In the genomic region with DNA sequence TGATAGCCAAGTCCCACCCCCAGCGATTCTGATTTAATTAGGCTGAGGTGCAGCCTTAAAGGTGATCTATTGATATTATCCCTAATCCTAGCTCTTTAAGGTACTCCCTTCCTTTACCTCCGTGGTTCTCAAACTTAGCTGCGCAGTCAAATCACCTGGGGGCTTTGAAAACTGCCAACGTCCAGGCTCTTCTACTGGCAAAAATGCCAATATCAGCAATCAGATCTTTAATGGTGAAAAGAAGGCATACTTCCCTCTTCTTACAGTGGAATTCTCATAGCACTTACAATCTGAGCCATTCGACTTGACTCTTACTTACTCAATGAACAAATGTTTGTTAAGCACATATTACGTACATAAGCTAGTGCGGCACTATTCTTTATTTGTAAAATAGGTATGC, we compare ENCODE assay signal across 8 cellular contexts. TPM values are rescaled to one million over a fixed set of nuclear protein-coding genes. Genes with fewer than 3 reads are reported as not detected.
A peak's percentile ranks its signal among the peaks of the same experiment; 100 is the strongest.
DNase-seq lines count a peak whose midpoint lies in the region; ATAC-seq and TF ChIP-seq lines count a peak whose summit lies in the region.

No MANE protein-coding gene starts in this region.

- H3K27ac Mint-ChIP-seq in activated naive CD8-positive, alpha-beta T cell treated with anti-CD3 and anti-CD28 coated beads, Interleukin-2, amount 10 ng/mL, durations not matched to agents 7 days and 5 days: no peak overlapping the region

- no peak for DNase-seq in activated T-cell treated with anti-CD3 and anti-CD28 coated beads, Interleukin-2, amount 50 U/mL, for 4 hours
- DNase-seq in activated T-cell treated with anti-CD3 and anti-CD28 coated beads, Interleukin-2, amount 50 U/mL, for 1 hour: no peak
- no peak for DNase-seq in activated naive CD8-positive, alpha-beta T cell treated with anti-CD3 and anti-CD28 coated beads, Interleukin-2, amount 10 ng/mL, durations not matched to agents 7 days and 5 days
- DNase-seq in right lobe of liver (no peak), tibial artery (no peak), GOT3 (lab: John Stamatoyannopoulos, UW) (no peak), DMS53 (lab: John Stamatoyannopoulos, UW) (no peak)

- H3K9me3 Mint-ChIP-seq in activated T-cell treated with anti-CD3 and anti-CD28 coated beads, Interleukin-2, amount 50 U/mL, for 4 hours: no peaks in the 10 kb centered on the region
- no peaks in the 10 kb centered on the region for H3K9me3 Mint-ChIP-seq in activated naive CD8-positive, alpha-beta T cell treated with anti-CD3 and anti-CD28 coated beads, Interleukin-2, amount 10 ng/mL, durations not matched to agents 7 days and 5 days

- H3K27me3 ChIP-seq in right lobe of liver (no peaks in the 10 kb centered on the region), tibial artery (no peaks in the 10 kb centered on the region)

- H3K4me1 Mint-ChIP-seq in activated T-cell treated with anti-CD3 and anti-CD28 coated beads, Interleukin-2, amount 50 U/mL, for 4 hours (ENCODE audit: low read depth): peaks cover 14% of the 10 kb centered on the region
- peaks cover 11% of the 10 kb centered on the region for H3K4me1 Mint-ChIP-seq in activated naive CD8-positive, alpha-beta T cell treated with anti-CD3 and anti-CD28 coated beads, Interleukin-2, amount 10 ng/mL, durations not matched to agents 7 days and 5 days

- H3K4me1 ChIP-seq in right lobe of liver (peaks cover 0 to 12% (median 0%) of the 10 kb centered on the region in 4 donors), tibial artery (peaks cover 0 to 9% (median 7%) of the 10 kb centered on the region in 4 donors)

- H3K9me3 ChIP-seq in right lobe of liver: no peaks in the 10 kb centered on the region
- H3K9me3 ChIP-seq in tibial artery: no peaks in the 10 kb centered on the region

- H3K4me3 ChIP-seq in right lobe of liver (peak overlapping the region; percentile 75 to 100 (median 83)), tibial artery (peak overlapping the region; percentile 78 to 97)

- intact Hi-C loops in right lobe of liver (cut with DNase I) (no loop called here), tibial artery (cut with DNase I; ENCODE audit: low total_unique reads) (no loop called here)

- H3K27ac ChIP-seq in right lobe of liver (peak overlapping the region in 2 of 3 donors; percentile 28 to 91), tibial artery (peak overlapping the region; percentile 69 to 72)

- no peak for ATAC-seq in activated T-cell treated with anti-CD3 and anti-CD28 coated beads, Interleukin-2, amount 50 U/mL, for 4 hours
- ATAC-seq in activated naive CD8-positive, alpha-beta T cell treated with anti-CD3 and anti-CD28 coated beads, Interleukin-2, amount 10 ng/mL, durations not matched to agents 7 days and 5 days (ENCODE audit: low read depth): no peak
- no peak for ATAC-seq in right lobe of liver
- no peak for ATAC-seq in GM18873 (IDR thresholded peaks at IDR 0.05; ENCODE audit: low FRiP score, unreplicated experiment)

- no peak for TF ChIP-seq POLR2A in right lobe of liver (IDR thresholded peaks at IDR 0.05)

- POLR2A ChIA-PET in activated naive CD8-positive, alpha-beta T cell treated with anti-CD3 and anti-CD28 coated beads, Interleukin-2, amount 10 ng/mL, durations not matched to agents 7 days and 5 days (lab: Charles Lee): interaction anchor here (1.3 to 1.8 kb wide), 2 partner anchors 190 to 1235 kb away, joined by 3 to 8 read pairs; a partner anchor contains a TSS

- WGBS in right lobe of liver (ENCODE audit: insufficient coverage, low coverage, low lambda C conversion rate, missing lambda C conversion rate): 40% methylated on average over 7 of the region's 7 CpGs

- peak overlapping the region; percentile 95 for H3K4me3 Mint-ChIP-seq in activated T-cell treated with anti-CD3 and anti-CD28 coated beads, Interleukin-2, amount 50 U/mL, for 4 hours
- H3K4me3 Mint-ChIP-seq in activated naive CD8-positive, alpha-beta T cell treated with anti-CD3 and anti-CD28 coated beads, Interleukin-2, amount 10 ng/mL, durations not matched to agents 7 days and 5 days: peak overlapping the region; percentile 91

- no peaks in the 10 kb centered on the region for H3K36me3 ChIP-seq in right lobe of liver
- H3K36me3 ChIP-seq in tibial artery: no peaks in the 10 kb centered on the region

- H3K27me3 Mint-ChIP-seq in activated T-cell treated with anti-CD3 and anti-CD28 coated beads, Interleukin-2, amount 50 U/mL, for 4 hours (ENCODE audit: low read depth): peaks cover 7% of the 10 kb centered on the region
- peaks cover 4% of the 10 kb centered on the region for H3K27me3 Mint-ChIP-seq in activated naive CD8-positive, alpha-beta T cell treated with anti-CD3 and anti-CD28 coated beads, Interleukin-2, amount 10 ng/mL, durations not matched to agents 7 days and 5 days

- H3K36me3 Mint-ChIP-seq in activated T-cell treated with anti-CD3 and anti-CD28 coated beads, Interleukin-2, amount 50 U/mL, for 4 hours (ENCODE audit: insufficient read depth): no peaks in the 10 kb centered on the region
- H3K36me3 Mint-ChIP-seq in activated naive CD8-positive, alpha-beta T cell treated with anti-CD3 and anti-CD28 coated beads, Interleukin-2, amount 10 ng/mL, durations not matched to agents 7 days and 5 days: no peaks in the 10 kb centered on the region

- TF ChIP-seq CTCF in right lobe of liver (IDR thresholded peaks at IDR 0.05) (no peak), tibial artery (IDR thresholded peaks at IDR 0.05) (no peak)

RNA-seq across cellular contexts. Expression of a gene that starts 0.7 kb away (rescaled TPM):
- 10 to 100 TPM; 21.7 to 24.9 (median 22.7) TPM for total RNA-seq in activated T-cell treated with anti-CD3 and anti-CD28 coated beads, Interleukin-2, amount 50 U/mL, for 4 hours
- 10 to 100 TPM; 13.3 to 13.8 TPM for total RNA-seq in activated naive CD8-positive, alpha-beta T cell treated with anti-CD3 and anti-CD28 coated beads, Interleukin-2, amount 10 ng/mL, durations not matched to agents 7 days and 5 days
- total RNA-seq in right lobe of liver: 10 to 100 TPM in 4 of 6 experiments, 1 to 10 TPM in 2; 8.9 to 13.5 (median 10.4) TPM
